ENCODE assay signal across 10 cellular contexts in genomic region chr2:113551637-113552317, GRCh38. TPM values are rescaled to one million over a fixed set of nuclear protein-coding genes. Genes with fewer than 3 reads are reported as not detected.
A peak's percentile ranks its signal among the peaks of the same experiment; 100 is the strongest.
DNase-seq lines count a peak whose midpoint lies in the region; ATAC-seq and TF ChIP-seq lines count a peak whose summit lies in the region.
"Not testable (repeated sequence)": the region's sequence is repeated elsewhere in the genome, so short reads cannot be mapped to it uniquely, and the experiment has no call there.
"Had no signal": no experiment of that assay in that cellular context is flagged by ENCODE, and none has a peak within 500 bp of the region (broad histone marks: within the 10 kb centered on the region; RNA-seq: fewer than 3 reads in every experiment).

No MANE protein-coding gene starts in this region.

- H3K79me2 ChIP-seq in GM23248 (ENCODE audit: insufficient read depth) = not testable (repeated sequence)

- not testable (repeated sequence) for H3K9me3 Mint-ChIP-seq in natural killer cell; stimulated activated naive CD8-positive, alpha-beta T cell treated with anti-CD3 and anti-CD28 coated beads, Interleukin-15, amount 100 ng/mL, for 72 hours

- H3K27me3 Mint-ChIP-seq in natural killer cell (ENCODE audit: low read depth in 2 of 2); stimulated activated naive CD8-positive, alpha-beta T cell treated with anti-CD3 and anti-CD28 coated beads, Interleukin-15, amount 100 ng/mL, for 72 hours: not testable (repeated sequence)

- H3K27ac ChIP-seq in GM23248, colonic mucosa: not testable (repeated sequence)
- peak overlapping the region; percentile 55; the same call in 1 of the 2 replicates for H3K27ac ChIP-seq in SJCRH30

- not testable (repeated sequence) for H3K4me3 ChIP-seq in GM23248, colonic mucosa
- peak overlapping the region; percentile 37 for H3K4me3 ChIP-seq in SJCRH30

- peak overlapping the region; percentile 43 to 78 for H3K27ac Mint-ChIP-seq in natural killer cell
- H3K27ac Mint-ChIP-seq in stimulated activated naive CD8-positive, alpha-beta T cell treated with anti-CD3 and anti-CD28 coated beads, Interleukin-15, amount 100 ng/mL, for 72 hours = not testable (repeated sequence)

- H3K27me3 ChIP-seq in GM23248 (replicated peaks; ENCODE audit: insufficient read depth); SJCRH30; colonic mucosa: not testable (repeated sequence)

- peak; percentile 51 for ATAC-seq in GM18861 (IDR thresholded peaks at IDR 0.05; ENCODE audit: unreplicated experiment)
- ATAC-seq in HG03280 (IDR thresholded peaks at IDR 0.05; ENCODE audit: unreplicated experiment) = peak; percentile 53
- ATAC-seq in natural killer cell = peak; percentile 91 to 95 (median 92)
- ATAC-seq in stimulated activated naive CD8-positive, alpha-beta T cell treated with anti-CD3 and anti-CD28 coated beads, Interleukin-15, amount 100 ng/mL, for 72 hours = peak; percentile 98

- H2AFZ ChIP-seq in GM23248 = not testable (repeated sequence)

- not testable (repeated sequence) for H3K9me2 ChIP-seq in GM23248 (ENCODE audit: insufficient read depth)

- in situ Hi-C loops in GM23248 (cut with MboI) = not testable (repeated sequence)

- H3K4me3 Mint-ChIP-seq in natural killer cell = peak overlapping the region; percentile 67
- H3K4me3 Mint-ChIP-seq in stimulated activated naive CD8-positive, alpha-beta T cell treated with anti-CD3 and anti-CD28 coated beads, Interleukin-15, amount 100 ng/mL, for 72 hours = peak overlapping the region; percentile 73 to 78

- H3K4me1 ChIP-seq in GM23248 (ENCODE audit: insufficient read depth); SJCRH30; colonic mucosa: not testable (repeated sequence)

- TF ChIP-seq CTCF in colonic mucosa (IDR thresholded peaks at IDR 0.05); natural killer cell (IDR thresholded peaks at IDR 0.05): not testable (repeated sequence)

- H3F3A ChIP-seq in GM23248 (ENCODE audit: insufficient read depth) = not testable (repeated sequence)

- not testable (repeated sequence) for H4K20me1 ChIP-seq in GM23248 (ENCODE audit: insufficient read depth)

- H3K36me3 ChIP-seq in GM23248 (ENCODE audit: low read depth); SJCRH30; colonic mucosa: not testable (repeated sequence)

- 44 to 54% methylated on average over 10 of the region's 11 CpGs for WGBS in GM23248 (ENCODE audit: low coverage in 1 of 2, low lambda C conversion rate in 2 of 2, missing lambda C conversion rate in 2 of 2), 2 experiments

- intact Hi-C loops in colonic mucosa (cut with DNase I); natural killer cell (cut with micrococcal nuclease): not testable (repeated sequence)

- not testable (repeated sequence) for H3K9ac ChIP-seq in GM23248; colonic mucosa (ENCODE audit: low read depth in 2 of 2, low read length in 2 of 2)

- H3K9me3 ChIP-seq in GM23248 (ENCODE audit: low read depth); SJCRH30 (replicated peaks); colonic mucosa: not testable (repeated sequence)

- not testable (repeated sequence) for H3K4me2 ChIP-seq in GM23248 (ENCODE audit: unreplicated experiment)

- peak; percentile 8 for DNase-seq in GM23248
- peak; percentile 56 to 67 for DNase-seq in SJCRH30
- DNase-seq in activated T-cell treated with anti-CD3 and anti-CD28 coated beads for 1 hour (ENCODE audit: low read depth) = peak; percentile 22
- DNase-seq in colonic mucosa = peak; percentile 26
- DNase-seq in natural killer cell = peak; percentile 55
- peak; percentile 36 to 61 for DNase-seq in stimulated activated naive CD8-positive, alpha-beta T cell treated with anti-CD3 and anti-CD28 coated beads, Interleukin-15, amount 100 ng/mL, for 72 hours

- H3K4me1 Mint-ChIP-seq in natural killer cell; stimulated activated naive CD8-positive, alpha-beta T cell treated with anti-CD3 and anti-CD28 coated beads, Interleukin-15, amount 100 ng/mL, for 72 hours: not testable (repeated sequence)

- not testable (repeated sequence) for H3K36me3 Mint-ChIP-seq in natural killer cell

RNA-seq across cellular contexts. Expression of gene FOXD4L1, which starts 53.3 kb away (rescaled TPM):
- not detected in 2 replicates for total RNA-seq in GM23248 (2014; rRNA removed; shearing (Covaris generic))
- polyA plus RNA-seq in GM23248 (2016; fragmentation: Nextera tagmentation; extraction: Ambion mirVana) = not detected in 2 replicates
- 0.43 and 1.0 TPM in 2 replicates for total RNA-seq in SJCRH30 (2014; rRNA removed; shearing (Covaris generic))
- not detected for total RNA-seq in colonic mucosa
- not detected for total RNA-seq in natural killer cell
- total RNA-seq: cardiac septum, prostate gland had no signal

Comparison
In these comparisons a context has a peak if more than half of its experiments do, and no peak if none do; other contexts are left out.
1. DNase-seq: peak in every context shown above with its lines; median percentile 62 in SJCRH30; 55 in natural killer cell; 48 in stimulated activated naive CD8-positive, alpha-beta T cell treated with anti-CD3 and anti-CD28 coated beads, Interleukin-15, amount 100 ng/mL, for 72 hours; 26 in colonic mucosa; 22 in activated T-cell treated with anti-CD3 and anti-CD28 coated beads for 1 hour; 8 in GM23248.